ENCODE assay signal across 8 cellular contexts in genomic region chr10:125896088-125896934, GRCh38. TPM values are rescaled to one million over a fixed set of nuclear protein-coding genes. Genes with fewer than 3 reads are reported as not detected.
DNase-seq lines count a peak whose midpoint lies in the region; ATAC-seq, FAIRE-seq and TF ChIP-seq lines count a peak whose summit lies in the region.
"Not testable (repeated sequence)": the region's sequence is repeated elsewhere in the genome, so short reads cannot be mapped to it uniquely, and the experiment has no call there.

FANK1 (plus strand) TSS chr10:125896564; CDS start chr10:125896643, 79 bp downstream.

- peak; percentile 87 for ATAC-seq in HG02763 (IDR thresholded peaks at IDR 0.05; ENCODE audit: unreplicated experiment)
- peak; percentile 85 to 94 for ATAC-seq in right cardiac atrium

- H3K9ac ChIP-seq in astrocyte (ENCODE audit: low read length), result peak within 1 kb of the TSS; percentile 91

- WGBS in right cardiac atrium, result 21% methylated on average over 106 of the region's 106 CpGs
- 49 to 64% methylated on average over 26 to 74 of the region's 106 CpGs for WGBS in transverse colon (ENCODE audit: low coverage in 1 of 2), 2 donors

- not testable (repeated sequence) for H3K36me3 Mint-ChIP-seq in astrocyte (ENCODE audit: low read depth, unreplicated experiment); progenitor cell of endocrine pancreas (ENCODE audit: insufficient read depth)

- H3K27me3 ChIP-seq in astrocyte (ENCODE audit: insufficient read depth, low read length); right cardiac atrium (ENCODE audit: control insufficient read depth, insufficient read depth); transverse colon: not testable (repeated sequence)

- not testable (repeated sequence) for TF ChIP-seq POLR2A in GM12892 (IDR thresholded peaks at IDR 0.05; ENCODE audit: low read depth, low read length)
- peak; percentile 61 for TF ChIP-seq POLR2A in transverse colon (IDR thresholded peaks at IDR 0.05)

- not testable (repeated sequence) for TF ChIP-seq EP300 in transverse colon (IDR thresholded peaks at IDR 0.05; ENCODE audit: low read depth)

- not testable (repeated sequence) for FAIRE-seq in GM12892 (lab: Jason Lieb, UNC); astrocyte (lab: Jason Lieb, UNC)

- peak within 1 kb of the TSS; percentile 83 for H3K27ac ChIP-seq in astrocyte (ENCODE audit: low read depth, low read length)
- peak within 1 kb of the TSS; percentile 85 for H3K27ac ChIP-seq in right cardiac atrium (ENCODE audit: low read length)
- peak within 1 kb of the TSS; percentile 89 to 96 (median 93) for H3K27ac ChIP-seq in transverse colon

- peak; percentile 58 for DNase-seq in GM12892 (ENCODE audit: insufficient read length)
- peak; percentile 58 to 87 (median 84) for DNase-seq in NCI-H1417 (lab: John Stamatoyannopoulos, UW)
- DNase-seq in T1000 (lab: John Stamatoyannopoulos, UW), result peak; percentile 83
- peak; percentile 79 for DNase-seq in astrocyte (ENCODE audit: low read depth)
- DNase-seq in right cardiac atrium, result peak; percentile 94 to 98 (median 96)
- DNase-seq in progenitor cell of endocrine pancreas (ENCODE audit: low spot score, unreplicated experiment), result peak; percentile 87
- peak; percentile 91 for DNase-seq in transverse colon

- intact Hi-C loops in right cardiac atrium (cut with DNase I); transverse colon (cut with DNase I; ENCODE audit: low total_unique reads): not testable (repeated sequence)

- peaks cover 19% of the 10 kb centered on the region for H3K4me1 Mint-ChIP-seq in astrocyte (ENCODE audit: low read depth, unreplicated experiment)
- not testable (repeated sequence) for H3K4me1 Mint-ChIP-seq in progenitor cell of endocrine pancreas (ENCODE audit: low read depth)

- peak within 1 kb of the TSS; percentile 82 for H2AFZ ChIP-seq in astrocyte (ENCODE audit: low read depth, low read length)

- in situ Hi-C loops in transverse colon (cut with MboI; ENCODE audit: low pct_ligation_motif_present in 1 of 4, low pct_unique_long_range_greater_than_20kb in 1 of 4, low sequenced_read_pairs in 3 of 4), result not testable (repeated sequence)

- H3K79me2 ChIP-seq in astrocyte (ENCODE audit: insufficient read depth, low read length), result peaks cover 30% of the 10 kb centered on the region

- H3K9me3 Mint-ChIP-seq in astrocyte (ENCODE audit: unreplicated experiment); progenitor cell of endocrine pancreas (ENCODE audit: low read depth): not testable (repeated sequence)

- H3K4me3 ChIP-seq in astrocyte (ENCODE audit: insufficient read depth, low read depth, low read length) (peak within 1 kb of the TSS; percentile 76), right cardiac atrium (ENCODE audit: low read length) (peak within 1 kb of the TSS; percentile 43), transverse colon (peak within 1 kb of the TSS; percentile 44 to 89 (median 68))

- not testable (repeated sequence) for H4K20me1 ChIP-seq in astrocyte (ENCODE audit: insufficient read depth, low read length)

- not testable (repeated sequence) for TF ChIP-seq CTCF in astrocyte (IDR thresholded peaks at IDR 0.05; ENCODE audit: insufficient read depth, low read depth, low read length); progenitor cell of endocrine pancreas (IDR thresholded peaks at IDR 0.05; ENCODE audit: unreplicated experiment); transverse colon (IDR thresholded peaks at IDR 0.05)

- H3K4me1 ChIP-seq in astrocyte (ENCODE audit: insufficient read depth, low read length); right cardiac atrium (ENCODE audit: control insufficient read depth, insufficient read depth, low read length): not testable (repeated sequence)
- peaks cover 0 to 41% (median 11%) of the 10 kb centered on the region in 4 donors for H3K4me1 ChIP-seq in transverse colon

- not testable (repeated sequence) for H3K9me3 ChIP-seq in astrocyte (ENCODE audit: insufficient read depth, low read depth, low read length); right cardiac atrium (ENCODE audit: control insufficient read depth, low read length); transverse colon

- not testable (repeated sequence) for H3K36me3 ChIP-seq in astrocyte (ENCODE audit: insufficient read depth, low read length); transverse colon

- H3K4me2 ChIP-seq in astrocyte (ENCODE audit: low read length), result peak within 1 kb of the TSS; percentile 83

- peak within 1 kb of the TSS; percentile 92 for H3K4me3 Mint-ChIP-seq in astrocyte (ENCODE audit: unreplicated experiment)
- H3K4me3 Mint-ChIP-seq in progenitor cell of endocrine pancreas (ENCODE audit: low read depth), result peak within 1 kb of the TSS; percentile 88

- not testable (repeated sequence) for H3K27me3 Mint-ChIP-seq in astrocyte (ENCODE audit: low read depth, unreplicated experiment)
- H3K27me3 Mint-ChIP-seq in progenitor cell of endocrine pancreas, result peaks cover 40% of the 10 kb centered on the region

- H3K27ac Mint-ChIP-seq in astrocyte (ENCODE audit: unreplicated experiment), result peak within 1 kb of the TSS; percentile 98
- H3K27ac Mint-ChIP-seq in progenitor cell of endocrine pancreas, result peak within 1 kb of the TSS; percentile 94

RNA-seq across cellular contexts. Expression of gene FANK1, which starts in this region (rescaled TPM):
- 2.5 TPM for polyA plus RNA-seq in GM12892 (2012; ENCODE audit: missing spikeins)
- total RNA-seq in astrocyte (9.7 and 12.1 TPM in 2 replicates), right cardiac atrium (1 to 10 TPM in 1 of 4 donors, under 1 TPM in 3; 0.37 to 1.0 (median 0.51) TPM), progenitor cell of endocrine pancreas (2.5 and 3.2 TPM in 2 replicates), transverse colon (1 to 10 TPM; 3.4 to 7.5 (median 5.7) TPM)
- polyA plus RNA-seq in right cardiac atrium, result 0.41 TPM

Comparison
In these comparisons a context has a peak if more than half of its experiments do, and no peak if none do; other contexts are left out.
1. Peak in every context shown above with its lines: DNase-seq, ATAC-seq, H3K4me3 ChIP-seq and H3K27ac ChIP-seq.